In genomic region chr11:108586600-108586999, GRCh38 we compare ENCODE assay signal across 20 cellular contexts. TPM values are rescaled to one million over a fixed set of nuclear protein-coding genes. Genes with fewer than 3 reads are reported as not detected.
DNase-seq lines count a peak whose midpoint lies in the region; ATAC-seq, FAIRE-seq and TF ChIP-seq lines count a peak whose summit lies in the region.
"Had no signal": no experiment of that assay in that cellular context is flagged by ENCODE, and none has a peak within 500 bp of the region (broad histone marks: within the 10 kb centered on the region; RNA-seq: fewer than 3 reads in every experiment).

No MANE protein-coding gene starts in this region.

- H3K36me3 ChIP-seq in tibial nerve, result no peaks in the 10 kb centered on the region
- H3K36me3 ChIP-seq: breast epithelium, HAP-1, neural progenitor cell had no signal

- H3K9me3 ChIP-seq in A549 (no peaks in the 10 kb centered on the region), tibial nerve (no peaks in the 10 kb centered on the region)
- H3K9me3 ChIP-seq: breast epithelium, Caco-2, HAP-1 had no signal

- no peak for TF ChIP-seq CTCF in A549 (IDR thresholded peaks at IDR 0.05)
- TF ChIP-seq CTCF in tibial nerve (IDR thresholded peaks at IDR 0.05), result no peak

- POLR2A ChIA-PET in A549 (lab: Yijun Ruan, JAX), result no interaction called here

- H3K4me3 ChIP-seq in A549 (no peak overlapping the region), tibial nerve (no peak overlapping the region)
- H3K4me3 ChIP-seq: breast epithelium, HAP-1, neural progenitor cell, PC-9, SK-N-MC had no signal

- no peak overlapping the region for H3K27ac ChIP-seq in A549
- no peak overlapping the region for H3K27ac ChIP-seq in tibial nerve
- H3K27ac ChIP-seq: breast epithelium, neural progenitor cell, PC-9, SK-N-MC had no signal

- no peak for TF ChIP-seq EP300 in A549 (IDR thresholded peaks at IDR 0.05)
- TF ChIP-seq EP300 in tibial nerve (IDR thresholded peaks at IDR 0.05), result no peak

- CTCF ChIA-PET in A549 (lab: Yijun Ruan, JAX), result no interaction called here

- 37% methylated on average over 3 of the region's 3 CpGs for WGBS in A549 (ENCODE audit: missing lambda C conversion rate)
- WGBS in tibial nerve, 2 donors, result 75 to 80% methylated on average over 3 of the region's 3 CpGs

- no peak for FAIRE-seq in A549 (lab: Jason Lieb, UNC)

- DNase-seq in A549 (ENCODE audit: low read depth in 1 of 2, low spot score in 1 of 2), result peak in 1 of 2 experiments; percentile 7
- DNase-seq in NOMO-1 treated with DMSO at 0.1 percent for 48 hours (lab: John Stamatoyannopoulos, UW; ENCODE audit: unreplicated experiment), result peak; percentile 37
- no peak for DNase-seq in tibial nerve (ENCODE audit: low spot score in 2 of 2)
- DNase-seq in NCI-H226, result no peak
- DNase-seq: activated CD4-positive, alpha-beta memory T cell treated with anti-CD3 and anti-CD28 coated beads, Interleukin-2, amount 10 ng/mL, durations not matched to agents 7 days and 5 days; Caco-2; erythroblast; GDM1; mesendoderm; stimulated activated CD4-positive, alpha-beta T cell treated with anti-CD3 and anti-CD28 coated beads, Interleukin-12 subunit alpha, Interleukin-12 subunit beta, amount 100 ng/mL, for 4 hours; stimulated activated naive CD4-positive, alpha-beta T cell treated with Interleukin-2 at 50 U/mL for 16 hours had no signal

- no peaks in the 10 kb centered on the region for H3K4me1 ChIP-seq in A549
- no peaks in the 10 kb centered on the region for H3K4me1 ChIP-seq in tibial nerve
- H3K4me1 ChIP-seq: breast epithelium, neural progenitor cell had no signal

- ATAC-seq in A549 (0 out of 6 replicates have a peak, but pooled peaks of 1 of the 2 experiments have one; percentile 25), GM21515 (IDR thresholded peaks at IDR 0.05; ENCODE audit: unreplicated experiment) (peak; percentile 9), esophagus mucosa (peak; percentile 33), GM18909 (IDR thresholded peaks at IDR 0.05; ENCODE audit: poor library complexity, unreplicated experiment) (no peak), HG03521 (IDR thresholded peaks at IDR 0.05; ENCODE audit: unreplicated experiment) (no peak)

- 0 out of 3 replicates have a peak overlapping the region, but pooled peaks have one; percentile 21 for H3K4me2 ChIP-seq in A549
- H3K4me2 ChIP-seq: neural progenitor cell, PC-9 had no signal

- TF ChIP-seq POLR2A in A549 (IDR thresholded peaks at IDR 0.05; ENCODE audit: low read length) (no peak), tibial nerve (IDR thresholded peaks at IDR 0.05) (no peak)

- TF ChIP-seq RAD21 in A549 (conservative IDR thresholded peaks at IDR 0.05 in 1 of 2, IDR thresholded peaks at IDR 0.05 in 1 of 2), result no peak

- H3K27me3 ChIP-seq in tibial nerve, result no peaks in the 10 kb centered on the region
- H3K27me3 ChIP-seq: breast epithelium had no signal

TF ChIP-seq in A549, 52 proteins besides CTCF, POLR2A, EP300 and RAD21:
- TF ChIP-seq RNF2 (IDR thresholded peaks at IDR 0.05; ENCODE audit: borderline replicate concordance, low read depth) (no peak), HEYL (CRISPR knock-in tag; IDR thresholded peaks at IDR 0.05) (no peak), KDM1A (IDR thresholded peaks at IDR 0.05; ENCODE audit: low read depth) (no peak), TFCP2L1 (CRISPR knock-in tag; IDR thresholded peaks at IDR 0.05) (no peak), FOSB (CRISPR knock-in tag; IDR thresholded peaks at IDR 0.05) (no peak), FOXS1 (CRISPR knock-in tag; IDR thresholded peaks at IDR 0.05) (no peak), NFE2L2 (conservative IDR thresholded peaks at IDR 0.05; ENCODE audit: low read length) (no peak), USF2 (IDR thresholded peaks at IDR 0.05) (no peak), HOXB5 (CRISPR knock-in tag; IDR thresholded peaks at IDR 0.05) (no peak), HOXA7 (CRISPR knock-in tag; IDR thresholded peaks at IDR 0.05) (no peak), NPAS2 (CRISPR knock-in tag; IDR thresholded peaks at IDR 0.05; ENCODE audit: borderline replicate concordance) (no peak), RARB (CRISPR knock-in tag; IDR thresholded peaks at IDR 0.05) (no peak), JUNB (IDR thresholded peaks at IDR 0.05) (no peak), JUN (IDR thresholded peaks at IDR 0.05) (no peak), MYC (IDR thresholded peaks at IDR 0.05; ENCODE audit: borderline replicate concordance, low read length) (no peak), ZC3H11A (IDR thresholded peaks at IDR 0.05) (no peak)
- TF ChIP-seq, protein P1, sequence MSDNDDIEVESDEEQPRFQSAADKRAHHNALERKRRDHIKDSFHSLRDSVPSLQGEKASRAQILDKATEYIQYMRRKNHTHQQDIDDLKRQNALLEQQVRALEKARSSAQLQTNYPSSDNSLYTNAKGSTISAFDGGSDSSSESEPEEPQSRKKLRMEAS (IDR thresholded peaks at IDR 0.05), result no peak
- TF ChIP-seq, protein P2, sequence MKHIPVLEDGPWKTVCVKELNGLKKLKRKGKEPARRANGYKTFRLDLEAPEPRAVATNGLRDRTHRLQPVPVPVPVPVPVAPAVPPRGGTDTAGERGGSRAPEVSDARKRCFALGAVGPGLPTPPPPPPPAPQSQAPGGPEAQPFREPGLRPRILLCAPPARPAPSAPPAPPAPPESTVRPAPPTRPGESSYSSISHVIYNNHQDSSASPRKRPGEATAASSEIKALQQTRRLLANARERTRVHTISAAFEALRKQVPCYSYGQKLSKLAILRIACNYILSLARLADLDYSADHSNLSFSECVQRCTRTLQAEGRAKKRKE (CRISPR knock-in tag; IDR thresholded peaks at IDR 0.05; ENCODE audit: low read depth), result no peak
- TF ChIP-seq, protein P3, sequence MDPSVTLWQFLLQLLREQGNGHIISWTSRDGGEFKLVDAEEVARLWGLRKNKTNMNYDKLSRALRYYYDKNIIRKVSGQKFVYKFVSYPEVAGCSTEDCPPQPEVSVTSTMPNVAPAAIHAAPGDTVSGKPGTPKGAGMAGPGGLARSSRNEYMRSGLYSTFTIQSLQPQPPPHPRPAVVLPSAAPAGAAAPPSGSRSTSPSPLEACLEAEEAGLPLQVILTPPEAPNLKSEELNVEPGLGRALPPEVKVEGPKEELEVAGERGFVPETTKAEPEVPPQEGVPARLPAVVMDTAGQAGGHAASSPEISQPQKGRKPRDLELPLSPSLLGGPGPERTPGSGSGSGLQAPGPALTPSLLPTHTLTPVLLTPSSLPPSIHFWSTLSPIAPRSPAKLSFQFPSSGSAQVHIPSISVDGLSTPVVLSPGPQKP (IDR thresholded peaks at IDR 0.05; ENCODE audit: low read depth, low read length), result no peak

RNA-seq across cellular contexts. Expression of gene EXPH5, which starts 7.0 kb away (rescaled TPM):
- polyA plus RNA-seq in A549 (2011; rRNA removed), result 0.37 and 0.41 TPM in 2 replicates
- 0.01 TPM in 2 replicates for polyA plus RNA-seq in A549 (2012; cell fraction: cytosol; rRNA removed)
- 0.01 and 0.04 TPM in 2 replicates for polyA plus RNA-seq in A549 (2012; cell fraction: nucleus; rRNA removed)
- polyA plus RNA-seq in A549 (2017; fragmentation: RNase III; extraction: RNeasy Plus Mini Kit Qiagen cat#74134 plus additional on column Dnase treatment), result 0.01 to 0.03 TPM (median 0.01 TPM) in 3 replicates
- polyA minus RNA-seq in A549 (2011; rRNA and poly(A)+ RNA removed), result 1.1 and 1.4 TPM in 2 replicates
- 24.6 TPM for total RNA-seq in esophagus mucosa
- total RNA-seq in tibial nerve, result 1 to 10 TPM; 2.4 to 5.4 (median 4.1) TPM

Comparison
In these comparisons a context has a peak if more than half of its experiments do, and no peak if none do; other contexts are left out.
1. ATAC-seq: peak in GM21515 (single experiment) and esophagus mucosa (single experiment); none in GM18909 (single experiment) and HG03521 (single experiment).